12 cellular contexts compared by ENCODE assay signal in the genomic region with DNA sequence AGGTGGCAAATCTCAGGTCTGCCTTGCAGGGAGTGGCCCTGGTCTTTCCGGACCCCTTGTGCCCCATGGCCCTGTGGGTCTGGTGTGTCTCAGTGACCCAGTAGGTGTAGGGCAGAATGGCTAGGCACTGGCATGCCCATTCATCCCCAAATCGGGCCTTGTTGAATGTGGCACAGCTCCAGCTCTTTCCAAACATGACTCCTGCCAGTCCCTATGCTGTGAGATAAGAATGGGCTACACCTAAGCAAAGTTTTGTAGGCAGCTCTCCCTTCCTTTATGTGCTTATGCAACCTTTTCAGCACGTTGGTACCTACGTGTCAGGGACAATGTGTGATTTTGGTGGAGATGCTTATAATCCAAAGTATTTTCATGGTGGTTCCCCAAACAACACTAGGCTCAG. TPM values are rescaled to one million over a fixed set of nuclear protein-coding genes. Genes with fewer than 3 reads are reported as not detected.
A peak's percentile ranks its signal among the peaks of the same experiment; 100 is the strongest.
DNase-seq lines count a peak whose midpoint lies in the region; ATAC-seq and TF ChIP-seq lines count a peak whose summit lies in the region.
"Had no signal": no experiment of that assay in that cellular context is flagged by ENCODE, and none has a peak within 500 bp of the region (broad histone marks: within the 10 kb centered on the region; RNA-seq: fewer than 3 reads in every experiment).

No MANE protein-coding gene starts in this region.

- peak; percentile 26 for ATAC-seq in Right ventricle myocardium inferior
- peak; percentile 30 for ATAC-seq in Right ventricle myocardium superior (ENCODE audit: poor library complexity)

- no peaks in the 10 kb centered on the region for H4K20me1 ChIP-seq in H9 (ENCODE audit: control insufficient read depth, insufficient read depth, insufficient read length)

- H2BK12ac ChIP-seq in H9 (ENCODE audit: insufficient read length, low read depth, low read length) = no peak overlapping the region

- peaks cover 91% of the 10 kb centered on the region for H3K4me1 Mint-ChIP-seq in osteocyte (ENCODE audit: unreplicated experiment)
- peaks cover 32 to 38% of the 10 kb centered on the region in 2 experiments for H3K4me1 Mint-ChIP-seq in H9

- H3K27me3 Mint-ChIP-seq in osteocyte (ENCODE audit: unreplicated experiment) (no peaks in the 10 kb centered on the region), H9 (ENCODE audit: low read depth) (no peaks in the 10 kb centered on the region)

- H4K8ac ChIP-seq in H9 (replicated peaks; ENCODE audit: insufficient read length, low read depth, low read length) = no peak overlapping the region

- TF ChIP-seq POLR2A in vagina (IDR thresholded peaks at IDR 0.05) = no peak

- no peaks in the 10 kb centered on the region for H3K36me3 ChIP-seq in vagina
- H3K36me3 ChIP-seq in effector memory CD4-positive, alpha-beta T cell (ENCODE audit: control insufficient read depth, insufficient read depth, low read length) = no peaks in the 10 kb centered on the region
- H3K36me3 ChIP-seq: suprapubic skin had no signal

- no peak overlapping the region for H2AK5ac ChIP-seq in H9 (ENCODE audit: insufficient read length, low read length)

- no peaks in the 10 kb centered on the region for H3K23me2 ChIP-seq in H9 (ENCODE audit: insufficient read length, low read depth, low read length, poor library complexity, severe bottlenecking)

- no peak overlapping the region for H2BK20ac ChIP-seq in H9 (ENCODE audit: low read depth, low read length, poor library complexity, severe bottlenecking)

- H3K4me3 ChIP-seq in vagina = no peak overlapping the region
- no peak overlapping the region for H3K4me3 ChIP-seq in effector memory CD4-positive, alpha-beta T cell (ENCODE audit: insufficient read depth, low read depth, low read length, poor library complexity, severe bottlenecking)
- H3K4me3 ChIP-seq: suprapubic skin had no signal

- H2BK120ac ChIP-seq in H9 (ENCODE audit: low read depth, low read length, poor library complexity, severe bottlenecking) = no peak overlapping the region

- H3T11ph ChIP-seq in H9 (ENCODE audit: low read length) = no peak overlapping the region

- no peak overlapping the region for H2BK15ac ChIP-seq in H9 (ENCODE audit: low read depth, low read length)

- H3K9me3 Mint-ChIP-seq in osteocyte (ENCODE audit: unreplicated experiment) = no peaks in the 10 kb centered on the region
- H3K9me3 Mint-ChIP-seq in H9 = no peaks in the 10 kb centered on the region
- H3K9me3 Mint-ChIP-seq: activated CD4-positive, alpha-beta T cell treated with anti-CD3 and anti-CD28 coated beads, Interleukin-2, amount 10 ng/mL, durations not matched to agents 24 days and 14 days had no signal

- WGBS in H9 (ENCODE audit: extremely low coverage, insufficient read length, low lambda C conversion rate) = no CpG with 5 or more reads among the region's 4 CpGs

- no peak overlapping the region for H3K23ac ChIP-seq in H9 (ENCODE audit: insufficient read length, low read depth, low read length)

- H3K36me3 Mint-ChIP-seq in osteocyte (ENCODE audit: unreplicated experiment) = no peaks in the 10 kb centered on the region
- no peaks in the 10 kb centered on the region; a peak in 1 of 7 replicates for H3K36me3 Mint-ChIP-seq in H9 (ENCODE audit: insufficient read depth in 1 of 3, low read depth in 3 of 3)

- DNase-seq in Right ventricle myocardium inferior (ENCODE audit: missing footprints) (no peak), cardiac septum (ENCODE audit: low spot score) (no peak), Right ventricle myocardium superior (no peak), osteocyte (ENCODE audit: extremely low spot score, unreplicated experiment) (no peak), vagina (ENCODE audit: extremely low spot score in 2 of 2) (no peak), GM19240 (ENCODE audit: insufficient read length, low spot score) (no peak), H9 (no peak)
- no peak for DNase-seq in effector memory CD4-positive, alpha-beta T cell
- DNase-seq: activated CD4-positive, alpha-beta T cell treated with anti-CD3 and anti-CD28 coated beads, Interleukin-2, amount 10 ng/mL, durations not matched to agents 24 days and 14 days; NCI-H1092; NCI-H226 had no signal

- no peak overlapping the region for H4K91ac ChIP-seq in H9 (ENCODE audit: insufficient read length, low read depth, low read length)

- TF ChIP-seq CTCF in osteocyte (IDR thresholded peaks at IDR 0.05) = no peak
- TF ChIP-seq CTCF in vagina (IDR thresholded peaks at IDR 0.05) = no peak
- no peak for TF ChIP-seq CTCF in H9 (conservative IDR thresholded peaks at IDR 0.05)

- H3K4me3 Mint-ChIP-seq in osteocyte (ENCODE audit: unreplicated experiment) (no peak overlapping the region), H9 (no peak overlapping the region)
- H3K4me3 Mint-ChIP-seq: activated CD4-positive, alpha-beta T cell treated with anti-CD3 and anti-CD28 coated beads, Interleukin-2, amount 10 ng/mL, durations not matched to agents 24 days and 14 days had no signal

- intact Hi-C loops in Right ventricle myocardium inferior (cut with DNase I) (loop anchor here (2.0 kb wide), 1 partner anchor 62 kb away; no protein-coding TSS in a partner anchor), cardiac septum (cut with DNase I) (no loop called here), Right ventricle myocardium superior (cut with DNase I) (no loop called here), vagina (cut with DNase I) (no loop called here)

- peak overlapping the region; percentile 62 for H3K27ac Mint-ChIP-seq in osteocyte (ENCODE audit: unreplicated experiment)
- H3K27ac Mint-ChIP-seq in H9 = peak overlapping the region in 1 of 3 experiments; percentile 55; a peak in 3 of 7 replicates
- H3K27ac Mint-ChIP-seq: activated CD4-positive, alpha-beta T cell treated with anti-CD3 and anti-CD28 coated beads, Interleukin-2, amount 10 ng/mL, durations not matched to agents 24 days and 14 days had no signal

- H3K79me1 ChIP-seq in H9 (ENCODE audit: insufficient read depth, low read depth, low read length, poor library complexity, severe bottlenecking) = no peaks in the 10 kb centered on the region

- H3K14ac ChIP-seq in H9 (ENCODE audit: insufficient read depth, low read length) = no peak overlapping the region

- no peak overlapping the region for H3K4me2 ChIP-seq in H9 (ENCODE audit: insufficient read depth, insufficient read length, low read length)

- H3K27ac ChIP-seq in vagina (peak overlapping the region; percentile 83), H9 (ENCODE audit: insufficient read length, low read depth, low read length) (no peak overlapping the region)
- H3K27ac ChIP-seq in effector memory CD4-positive, alpha-beta T cell (ENCODE audit: insufficient read depth, low read length, poor library complexity, severe bottlenecking) = no peak overlapping the region

- no peak overlapping the region for H3K4ac ChIP-seq in H9 (ENCODE audit: low read depth, low read length)

- no peak overlapping the region for H2BK5ac ChIP-seq in H9 (ENCODE audit: insufficient read length, low read length)

- H3K18ac ChIP-seq in H9 (ENCODE audit: insufficient read length, low read depth, low read length) = no peak overlapping the region

- no peaks in the 10 kb centered on the region for H3K27me3 ChIP-seq in vagina
- H3K27me3 ChIP-seq in H9 (ENCODE audit: insufficient read depth, low read length) = no peaks in the 10 kb centered on the region
- no peaks in the 10 kb centered on the region for H3K27me3 ChIP-seq in effector memory CD4-positive, alpha-beta T cell (replicated peaks; ENCODE audit: control insufficient read depth, insufficient read depth, low read length, poor library complexity, severe bottlenecking)
- H3K27me3 ChIP-seq: suprapubic skin had no signal

- no peak overlapping the region for H2AFZ ChIP-seq in H9 (ENCODE audit: low read length)

- H3K4me1 ChIP-seq in vagina (peaks cover 98% of the 10 kb centered on the region), H9 (ENCODE audit: insufficient read depth, low read length) (peaks cover 7% of the 10 kb centered on the region; the same call in 1 of the 2 replicates)
- peaks cover 8% of the 10 kb centered on the region for H3K4me1 ChIP-seq in effector memory CD4-positive, alpha-beta T cell (ENCODE audit: control insufficient read depth, insufficient read depth, low read length, poor library complexity, severe bottlenecking)

- peaks cover 4% of the 10 kb centered on the region; the same call in 1 of the 2 replicates for H3K79me2 ChIP-seq in H9 (ENCODE audit: insufficient read depth, low read length)

- H3K9ac ChIP-seq in H9 (ENCODE audit: extremely low read depth, insufficient read length, low read length) = no peak overlapping the region

- H3K56ac ChIP-seq in H9 (ENCODE audit: insufficient read length, low read depth, low read length) = no peak overlapping the region

- H3K9me3 ChIP-seq in vagina (no peaks in the 10 kb centered on the region), H9 (ENCODE audit: control insufficient read depth, low read depth, low read length) (no peaks in the 10 kb centered on the region)
- H3K9me3 ChIP-seq in effector memory CD4-positive, alpha-beta T cell (ENCODE audit: control insufficient read depth, low read length) = no peaks in the 10 kb centered on the region
- H3K9me3 ChIP-seq: suprapubic skin had no signal

- no peak overlapping the region for H4K5ac ChIP-seq in H9 (ENCODE audit: insufficient read length, low read depth, low read length)

RNA-seq across cellular contexts. Expression of a gene that starts 33.9 kb away (rescaled TPM):
- 32.3 TPM for total RNA-seq in Right ventricle myocardium inferior
- total RNA-seq in cardiac septum = 32.1 TPM
- 32.4 TPM for total RNA-seq in Right ventricle myocardium superior
- total RNA-seq in osteocyte = 60.3 and 62.9 TPM in 2 replicates
- 110 TPM for total RNA-seq in vagina
- 21.7 and 22.1 TPM in 2 replicates for total RNA-seq in H9 (2021)
